In genomic region chr15:38690737-38691332, GRCh38 we compare ENCODE assay signal across 8 cellular contexts.
DNase-seq lines count a peak whose midpoint lies in the region; ATAC-seq, FAIRE-seq and TF ChIP-seq lines count a peak whose summit lies in the region.

No MANE protein-coding gene starts in this region.

- ATAC-seq in activated CD4-positive, alpha-beta T cell treated with anti-CD3 and anti-CD28 coated beads for 36 hours = peak; percentile 16
- ATAC-seq in HepG2 = peak; percentile 81
- no peak for ATAC-seq in GM19023 (IDR thresholded peaks at IDR 0.05; ENCODE audit: unreplicated experiment)

- TF ChIP-seq CTCF in HFF-Myc (IDR thresholded peaks at IDR 0.05; ENCODE audit: low read depth, low read length, missing control alignments) (peak; percentile 88), chondrocyte (IDR thresholded peaks at IDR 0.05) (peak; percentile 89), HepG2 (CRISPR knock-in tag; IDR thresholded peaks at IDR 0.05) (peak; percentile 73)

- intact Hi-C loops in activated CD4-positive, alpha-beta T cell treated with anti-CD3 and anti-CD28 coated beads for 36 hours (cut with DNase I, micrococcal nuclease) = loop anchor here (1.0 to 10.0 kb wide), 7 partner anchors 8 to 436 kb away; partner anchors contain the start of gene SPRED1 (in 1 of the 2)
- intact Hi-C loops in HepG2 (cut with micrococcal nuclease; ENCODE audit: unreplicated experiment) = loop anchor here (2.0 kb wide), 1 partner anchor 250 kb away; no protein-coding TSS in a partner anchor

- WGBS in HepG2 (ENCODE audit: low lambda C conversion rate) = 0% methylated on average over 4 of the region's 4 CpGs

- FAIRE-seq in HepG2 (lab: Jason Lieb, UNC) = peak; percentile 86

- TF ChIP-seq RAD21 in HepG2 (CRISPR knock-in tag; IDR thresholded peaks at IDR 0.05) = no peak

- no peaks in the 10 kb centered on the region for H3K79me2 ChIP-seq in HepG2 (ENCODE audit: insufficient read depth, low read length)

- no peak overlapping the region for H3K27ac ChIP-seq in HepG2 (ENCODE audit: extremely low read length, insufficient read depth, low read length)

- in situ Hi-C loops in HepG2 (cut with HindIII; ENCODE audit: extremely low pct_ligation_motif_present, low pct_unique_long_range_greater_than_20kb) = loop anchor here (25.0 kb wide), 1 partner anchor 679 kb away; no protein-coding TSS in a partner anchor

- no TSS peak for BruUV-seq in HepG2 (replicated peaks; lab: Mats Ljungman, UMichigan)

- no peaks in the 10 kb centered on the region for H3K36me3 Mint-ChIP-seq in activated CD4-positive, alpha-beta T cell treated with anti-CD3 and anti-CD28 coated beads for 36 hours (ENCODE audit: low read depth)
- H3K36me3 Mint-ChIP-seq in chondrocyte (ENCODE audit: low read depth) = no peaks in the 10 kb centered on the region

- H3K27me3 Mint-ChIP-seq in activated CD4-positive, alpha-beta T cell treated with anti-CD3 and anti-CD28 coated beads for 36 hours = no peaks in the 10 kb centered on the region
- no peaks in the 10 kb centered on the region for H3K27me3 Mint-ChIP-seq in chondrocyte (ENCODE audit: low read depth)

- CTCF ChIA-PET in activated CD4-positive, alpha-beta T cell treated with anti-CD3 and anti-CD28 coated beads for 36 hours (lab: Charles Lee) = interaction anchor here (0.6 to 12.3 kb wide), 59 partner anchors 8 to 931 kb away, joined by 3 to 339 read pairs (median 8); partner anchors contain the start of genes FAM98B and RASGRP1
- CTCF ChIA-PET in HepG2 (lab: Yijun Ruan, JAX; ENCODE audit: low intra/inter-chr PET ratio, low total read pairs) = interaction anchor here (0.7 kb wide), 1 partner anchor 251 kb away, joined by 3 read pairs; no protein-coding TSS in a partner anchor

- H3K4me1 ChIP-seq in HepG2 (ENCODE audit: insufficient read depth, low read length) = no peaks in the 10 kb centered on the region

- TF ChIP-seq EP300 in HepG2 (IDR thresholded peaks at IDR 0.05; ENCODE audit: low read depth in 2 of 2, low read length in 2 of 2) = no peak
- no peak for TF ChIP-seq EP300 in HepG2 (CRISPR knock-in tag; IDR thresholded peaks at IDR 0.05; ENCODE audit: borderline replicate concordance)

- H3K4me3 ChIP-seq in HFF-Myc (replicated peaks; ENCODE audit: low read depth, low read length) (no peak overlapping the region), HepG2 (replicated peaks in 1 of 3; ENCODE audit: insufficient read depth in 1 of 3, low read depth in 2 of 3, low read length in 3 of 3) (no peak overlapping the region)

- H3K27me3 ChIP-seq in HepG2 (ENCODE audit: control insufficient read depth in 1 of 2, insufficient read depth in 2 of 2, low read length in 2 of 2) = no peaks in the 10 kb centered on the region; a peak in 2 of 5 replicates

- H3K4me3 Mint-ChIP-seq in activated CD4-positive, alpha-beta T cell treated with anti-CD3 and anti-CD28 coated beads for 36 hours = no peak overlapping the region
- no peak overlapping the region for H3K4me3 Mint-ChIP-seq in chondrocyte (ENCODE audit: unreplicated experiment)

- H2AFZ ChIP-seq in HepG2 (ENCODE audit: low read length) = no peak overlapping the region

- DNase-seq in ELF-1 (ENCODE audit: low read depth, low spot score) (peak; percentile 83), HFF-Myc (ENCODE audit: extremely low read depth, low read depth) (peak; percentile 68), NCI-H2171 treated with DMSO at 0.1 percent for 48 hours (lab: John Stamatoyannopoulos, UW) (peak; percentile 74), chondrocyte (ENCODE audit: low spot score) (no peak), HepG2 (ENCODE audit: low spot score) (peak; percentile 53)
- peak; percentile 89 for DNase-seq in activated CD4-positive, alpha-beta T cell treated with anti-CD3 and anti-CD28 coated beads for 36 hours
- DNase-seq in stimulated activated CD4-positive, alpha-beta T cell treated with anti-CD3 and anti-CD28 coated beads, TNF-alpha, amount 100 ng/mL, for 48 hours (ENCODE audit: low read depth in 3 of 3) = peak; percentile 68 to 72 (median 71)

- H3K36me3 ChIP-seq in HepG2 (replicated peaks in 1 of 2; ENCODE audit: control insufficient read depth in 1 of 2, insufficient read depth in 2 of 2, low read length in 2 of 2) = no peaks in the 10 kb centered on the region

- H3K9me3 Mint-ChIP-seq in activated CD4-positive, alpha-beta T cell treated with anti-CD3 and anti-CD28 coated beads for 36 hours (ENCODE audit: low read depth) = no peaks in the 10 kb centered on the region
- peaks cover 2% of the 10 kb centered on the region for H3K9me3 Mint-ChIP-seq in chondrocyte (ENCODE audit: low read depth)

- POLR2A ChIA-PET in activated CD4-positive, alpha-beta T cell treated with anti-CD3 and anti-CD28 coated beads for 36 hours (lab: Charles Lee) = interaction anchor here (0.6 to 3.0 kb wide), 12 partner anchors 9 to 1092 kb away, joined by 3 to 19 read pairs (median 4); no protein-coding TSS in a partner anchor
- POLR2A ChIA-PET in HepG2 (lab: Yijun Ruan, JAX) = no interaction called here

- no peaks in the 10 kb centered on the region for H3K9me3 ChIP-seq in HepG2 (ENCODE audit: low read length)

- TF ChIP-seq POLR2A in HepG2 (IDR thresholded peaks at IDR 0.05; ENCODE audit: insufficient read depth in 1 of 2, low read depth in 2 of 2, low read length in 2 of 2) = no peak

- H3K4me1 Mint-ChIP-seq in activated CD4-positive, alpha-beta T cell treated with anti-CD3 and anti-CD28 coated beads for 36 hours = peaks cover 78% of the 10 kb centered on the region
- peaks cover 13% of the 10 kb centered on the region for H3K4me1 Mint-ChIP-seq in chondrocyte (ENCODE audit: low read depth)

- H3K4me2 ChIP-seq in HepG2 (ENCODE audit: low read depth, low read length) = no peak overlapping the region

- no peak overlapping the region for H3K9ac ChIP-seq in HepG2 (ENCODE audit: insufficient read depth, low read depth, low read length)

- peak overlapping the region; percentile 42 for H3K27ac Mint-ChIP-seq in activated CD4-positive, alpha-beta T cell treated with anti-CD3 and anti-CD28 coated beads for 36 hours
- H3K27ac Mint-ChIP-seq in chondrocyte (ENCODE audit: unreplicated experiment) = no peak overlapping the region

- no peaks in the 10 kb centered on the region for H4K20me1 ChIP-seq in HepG2 (ENCODE audit: insufficient read depth, low read length)

TF ChIP-seq in HepG2, 621 proteins besides CTCF, POLR2A, EP300 and RAD21:
- TF ChIP-seq E2F1 (CRISPR knock-in tag; IDR thresholded peaks at IDR 0.05) (no peak), SMC3 (IDR thresholded peaks at IDR 0.05; ENCODE audit: low read length) (peak; percentile 50; the same call in 1 of the 2 replicates), ZNF878 (CRISPR knock-in tag; IDR thresholded peaks at IDR 0.05) (no peak), PLSCR1 (CRISPR knock-in tag; IDR thresholded peaks at IDR 0.05; ENCODE audit: borderline replicate concordance) (no peak), JUNB (CRISPR knock-in tag; IDR thresholded peaks at IDR 0.05; ENCODE audit: borderline replicate concordance) (no peak), SRF (IDR thresholded peaks at IDR 0.05; ENCODE audit: low read depth, low read length) (no peak), KLF11 (CRISPR knock-in tag; IDR thresholded peaks at IDR 0.05) (no peak), FOXM1 (CRISPR knock-in tag; IDR thresholded peaks at IDR 0.05) (no peak), HNF4G (IDR thresholded peaks at IDR 0.05; ENCODE audit: borderline replicate concordance, low read depth, low read length) (no peak), HNF4G (CRISPR knock-in tag; IDR thresholded peaks at IDR 0.05; ENCODE audit: borderline replicate concordance, low read depth) (no peak), ZNF619 (CRISPR knock-in tag; IDR thresholded peaks at IDR 0.05) (no peak), STAG1 (CRISPR knock-in tag; IDR thresholded peaks at IDR 0.05) (peak; percentile 42), SOX6 (IDR thresholded peaks at IDR 0.05) (no peak), SOX6 (CRISPR knock-in tag; IDR thresholded peaks at IDR 0.05) (no peak), TOE1 (CRISPR knock-in tag; IDR thresholded peaks at IDR 0.05) (no peak)
